ENCODE assay signal across 14 cellular contexts in the genomic region with DNA sequence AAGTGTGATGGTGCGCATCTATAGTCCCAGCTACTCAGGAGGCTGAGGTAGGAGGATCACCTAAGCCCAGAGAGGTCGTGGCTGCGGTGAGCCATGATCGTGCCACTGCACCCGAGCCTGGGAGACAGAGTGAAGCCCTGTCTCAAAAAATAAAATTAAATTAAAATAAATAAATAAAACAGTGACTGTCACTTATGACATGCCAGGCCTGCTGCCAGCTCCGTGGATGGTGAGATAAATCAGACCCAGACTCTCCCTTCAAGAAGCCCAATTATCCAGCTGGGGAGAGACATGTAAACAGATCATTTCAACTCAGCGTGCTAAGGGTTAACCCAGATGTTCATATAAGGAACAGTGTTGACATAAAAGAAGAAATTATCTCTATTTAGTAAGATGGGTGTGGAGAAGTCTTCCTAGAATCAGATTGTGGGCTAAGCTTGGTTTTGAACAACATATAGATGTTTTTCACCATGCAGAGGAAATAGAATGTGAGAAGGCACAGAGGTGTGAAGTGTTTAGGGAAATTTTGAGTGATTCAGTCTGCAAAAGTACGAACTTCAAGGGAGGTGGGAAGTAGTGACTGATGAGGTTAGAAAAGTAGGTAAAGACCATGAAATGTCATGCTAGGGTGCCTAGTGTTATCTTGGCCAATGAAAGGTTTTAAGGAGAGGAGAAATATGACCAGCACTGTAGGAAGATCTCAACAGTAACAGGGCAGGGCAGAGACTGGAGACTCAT. TPM values are rescaled to one million over a fixed set of nuclear protein-coding genes. Genes with fewer than 3 reads are reported as not detected.
DNase-seq lines count a peak whose midpoint lies in the region; ATAC-seq lines count a peak whose summit lies in the region.
"Had no signal": no experiment of that assay in that cellular context is flagged by ENCODE, and none has a peak within 500 bp of the region (broad histone marks: within the 10 kb centered on the region; RNA-seq: fewer than 3 reads in every experiment).

No MANE protein-coding gene starts in this region.

- no peak overlapping the region for H3K9ac ChIP-seq in mesenchymal stem cell (ENCODE audit: low read length)

- H2BK5ac ChIP-seq in mesenchymal stem cell (ENCODE audit: low read depth, low read length, poor library complexity, severe bottlenecking), result peak overlapping the region; percentile 84

- 91% methylated on average over 6 of the region's 8 CpGs for WGBS in mesenchymal stem cell

- H2BK15ac ChIP-seq in mesenchymal stem cell (ENCODE audit: low read depth, poor library complexity, severe bottlenecking), result no peak overlapping the region

- H3K79me1 ChIP-seq in mesenchymal stem cell (replicated peaks; ENCODE audit: low read length, poor library complexity, severe bottlenecking), result peaks cover 10% of the 10 kb centered on the region

- peaks cover 7 to 54% of the 10 kb centered on the region in 2 donors for H3K36me3 Mint-ChIP-seq in activated T-cell treated with anti-CD3 and anti-CD28 coated beads, Interleukin-2, amount 50 U/mL, for 72 hours (ENCODE audit: insufficient read depth in 2 of 2)

- ATAC-seq in GM19468 (IDR thresholded peaks at IDR 0.05; ENCODE audit: extremely low read depth, unreplicated experiment) (peak; percentile 63), HG03097 (IDR thresholded peaks at IDR 0.05; ENCODE audit: low FRiP score, unreplicated experiment) (no peak)
- ATAC-seq in activated T-cell treated with anti-CD3 and anti-CD28 coated beads, Interleukin-2, amount 50 U/mL, for 72 hours (replicated peaks in 1 of 2), result peak; percentile 82 to 84
- ATAC-seq: Right ventricle myocardium inferior, sciatic nerve had no signal

- no peaks in the 10 kb centered on the region for H3K27me3 Mint-ChIP-seq in activated T-cell treated with anti-CD3 and anti-CD28 coated beads, Interleukin-2, amount 50 U/mL, for 72 hours (ENCODE audit: low read depth)

- H2BK120ac ChIP-seq in mesenchymal stem cell (ENCODE audit: low read depth, low read length), result no peak overlapping the region

- H2AFZ ChIP-seq in mesenchymal stem cell (ENCODE audit: low read depth, low read length), result no peak overlapping the region

- H3K9me3 Mint-ChIP-seq in activated T-cell treated with anti-CD3 and anti-CD28 coated beads, Interleukin-2, amount 50 U/mL, for 72 hours, result no peaks in the 10 kb centered on the region

- peak overlapping the region; percentile 13 for H3K4me2 ChIP-seq in mesenchymal stem cell (ENCODE audit: low read length, poor library complexity, severe bottlenecking)

- peaks cover 18% of the 10 kb centered on the region for H3K4me1 ChIP-seq in mesenchymal stem cell (ENCODE audit: control insufficient read depth, insufficient read depth, low read depth, low read length)

- no peak overlapping the region for H3K18ac ChIP-seq in mesenchymal stem cell (ENCODE audit: low read depth in 1 of 2, low read length in 2 of 2)

- no peak overlapping the region for H3K23ac ChIP-seq in mesenchymal stem cell (ENCODE audit: low read length in 2 of 2)

- DNase-seq in ELR (ENCODE audit: low read depth) (peak; percentile 29), mesenchymal stem cell (no peak), NCI-H1417 treated with DMSO at 0.1 percent for 48 hours (lab: John Stamatoyannopoulos, UW) (no peak), MV-4-11 (lab: John Stamatoyannopoulos, UW) (no peak)
- peak; percentile 31 to 46 for DNase-seq in activated T-cell treated with anti-CD3 and anti-CD28 coated beads, Interleukin-2, amount 50 U/mL, for 72 hours
- no peak for DNase-seq in activated CD8-positive, alpha-beta memory T cell treated with anti-CD3 and anti-CD28 coated beads, Interleukin-2, amount 50 U/mL, for 48 hours
- DNase-seq: dermis blood vessel endothelial cell; DMS79 treated with DMSO at 0.1 percent for 48 hours; NCI-H2171; stimulated activated CD8-positive, alpha-beta memory T cell treated with anti-CD3 and anti-CD28 coated beads, Interleukin-4, amount 100 ng/mL, for 48 hours had no signal

- H3K4me3 Mint-ChIP-seq in activated T-cell treated with anti-CD3 and anti-CD28 coated beads, Interleukin-2, amount 50 U/mL, for 72 hours, result peak overlapping the region; percentile 70 to 75

- H3K4me3 ChIP-seq in mesenchymal stem cell (ENCODE audit: insufficient read depth in 1 of 2, low read depth in 1 of 2, low read length in 2 of 2), result no peak overlapping the region

- H3K27ac Mint-ChIP-seq in activated T-cell treated with anti-CD3 and anti-CD28 coated beads, Interleukin-2, amount 50 U/mL, for 72 hours, result peak overlapping the region; percentile 92

- no peak overlapping the region for H4K91ac ChIP-seq in mesenchymal stem cell (ENCODE audit: low read length)

- peak overlapping the region; percentile 98 for H2AK5ac ChIP-seq in mesenchymal stem cell (ENCODE audit: low read length, severe bottlenecking)

- peaks cover 24 to 72% of the 10 kb centered on the region in 2 experiments for H3K36me3 ChIP-seq in mesenchymal stem cell (ENCODE audit: control insufficient read depth in 1 of 2, insufficient read depth in 2 of 2, low read depth in 1 of 2, low read length in 2 of 2)

- H3K4ac ChIP-seq in mesenchymal stem cell (ENCODE audit: low read depth in 1 of 2, low read length in 2 of 2), result no peak overlapping the region

- H3K27me3 ChIP-seq in mesenchymal stem cell (ENCODE audit: control insufficient read depth in 1 of 2, insufficient read depth in 1 of 2, low read length in 2 of 2), result no peaks in the 10 kb centered on the region

- no peak overlapping the region for H3K14ac ChIP-seq in mesenchymal stem cell (ENCODE audit: low read length in 2 of 2)

- peaks cover 68% of the 10 kb centered on the region for H3K4me1 Mint-ChIP-seq in activated T-cell treated with anti-CD3 and anti-CD28 coated beads, Interleukin-2, amount 50 U/mL, for 72 hours (ENCODE audit: low read depth)

- no peaks in the 10 kb centered on the region for H3K9me3 ChIP-seq in mesenchymal stem cell (ENCODE audit: control insufficient read depth, low read length)

- peak overlapping the region; percentile 91 for H3K27ac ChIP-seq in mesenchymal stem cell (ENCODE audit: low read length, poor library complexity, severe bottlenecking)

- no peak overlapping the region for H2BK12ac ChIP-seq in mesenchymal stem cell (ENCODE audit: low read length in 2 of 2)

- no peak overlapping the region for H4K8ac ChIP-seq in mesenchymal stem cell (ENCODE audit: low read length)

RNA-seq across cellular contexts. Expression of a gene that starts 18.3 kb away (rescaled TPM):
- 100 to 1,000 TPM; 341 to 388 TPM for total RNA-seq in activated T-cell treated with anti-CD3 and anti-CD28 coated beads, Interleukin-2, amount 50 U/mL, for 72 hours
- polyA plus RNA-seq in mesenchymal stem cell (2013, experiment 1 of 2), result 121 TPM
- 121 TPM for polyA plus RNA-seq in mesenchymal stem cell (2013, experiment 2 of 2)

RNA-seq across cellular contexts. Expression of a gene that starts 18.6 kb away (rescaled TPM):
- total RNA-seq in activated T-cell treated with anti-CD3 and anti-CD28 coated beads, Interleukin-2, amount 50 U/mL, for 72 hours, result 10 to 100 TPM; 45.5 to 52.9 TPM
- 11.4 TPM for polyA plus RNA-seq in mesenchymal stem cell (2013, experiment 1 of 2)
- polyA plus RNA-seq in mesenchymal stem cell (2013, experiment 2 of 2), result 11.2 TPM

Comparison
In these comparisons a context has a peak if more than half of its experiments do, and no peak if none do; other contexts are left out.
1. DNase-seq: peak in ELR (single experiment) and activated T-cell treated with anti-CD3 and anti-CD28 coated beads, Interleukin-2, amount 50 U/mL, for 72 hours (2 of 2); none in mesenchymal stem cell (single experiment), NCI-H1417 treated with DMSO at 0.1 percent for 48 hours (single experiment), MV-4-11 (single experiment) and activated CD8-positive, alpha-beta memory T cell treated with anti-CD3 and anti-CD28 coated beads, Interleukin-2, amount 50 U/mL, for 48 hours (single experiment).